ENCODE assay signal across 2 cellular contexts in the genomic region with DNA sequence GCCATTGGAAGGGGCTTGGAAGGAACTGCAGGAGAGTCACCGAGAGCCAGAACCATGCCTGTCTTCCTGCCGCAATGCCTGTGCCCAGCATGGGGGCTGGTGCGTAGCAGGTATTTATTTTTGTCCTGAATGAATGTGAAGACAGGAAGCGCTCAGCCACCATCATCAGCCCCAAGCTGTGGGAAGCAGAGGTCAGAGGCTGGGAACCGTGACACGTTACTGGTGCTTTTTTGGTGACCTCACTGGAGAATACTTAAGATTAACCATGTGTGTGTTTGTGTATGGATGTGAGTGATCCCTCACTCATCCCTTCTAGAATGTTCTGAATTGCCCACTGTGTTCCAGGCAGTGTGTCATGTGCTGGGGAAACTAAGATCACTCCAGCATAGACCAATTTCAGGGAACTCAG.
TF ChIP-seq lines count a peak whose summit lies in the region.

No MANE protein-coding gene starts in this region.

TF ChIP-seq in IMR-90, 13 proteins besides CTCF, POLR2A, EP300 and RAD21 (continued from another document):
- TF ChIP-seq MAFK (IDR thresholded peaks at IDR 0.05; ENCODE audit: low read depth, low read length) (no peak), CEBPB (IDR thresholded peaks at IDR 0.05; ENCODE audit: low read depth, low read length) (no peak), FOS (IDR thresholded peaks at IDR 0.05; ENCODE audit: low read depth, low read length) (no peak), SMC3 (IDR thresholded peaks at IDR 0.05; ENCODE audit: low read depth, low read length) (peak; percentile 1; the same call in 1 of the 2 replicates), CHD1 (IDR thresholded peaks at IDR 0.05; ENCODE audit: low read depth, low read length) (no peak), BHLHE40 (IDR thresholded peaks at IDR 0.05; ENCODE audit: low read depth, low read length) (peak; percentile 79), NFE2L2 (IDR thresholded peaks at IDR 0.05; ENCODE audit: low read depth, low read length) (no peak)
- TF ChIP-seq, protein P1, sequence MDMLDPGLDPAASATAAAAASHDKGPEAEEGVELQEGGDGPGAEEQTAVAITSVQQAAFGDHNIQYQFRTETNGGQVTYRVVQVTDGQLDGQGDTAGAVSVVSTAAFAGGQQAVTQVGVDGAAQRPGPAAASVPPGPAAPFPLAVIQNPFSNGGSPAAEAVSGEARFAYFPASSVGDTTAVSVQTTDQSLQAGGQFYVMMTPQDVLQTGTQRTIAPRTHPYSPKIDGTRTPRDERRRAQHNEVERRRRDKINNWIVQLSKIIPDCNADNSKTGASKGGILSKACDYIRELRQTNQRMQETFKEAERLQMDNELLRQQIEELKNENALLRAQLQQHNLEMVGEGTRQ (IDR thresholded peaks at IDR 0.05; ENCODE audit: low read depth, low read length): peak; percentile 69
- TF ChIP-seq, protein P2, sequence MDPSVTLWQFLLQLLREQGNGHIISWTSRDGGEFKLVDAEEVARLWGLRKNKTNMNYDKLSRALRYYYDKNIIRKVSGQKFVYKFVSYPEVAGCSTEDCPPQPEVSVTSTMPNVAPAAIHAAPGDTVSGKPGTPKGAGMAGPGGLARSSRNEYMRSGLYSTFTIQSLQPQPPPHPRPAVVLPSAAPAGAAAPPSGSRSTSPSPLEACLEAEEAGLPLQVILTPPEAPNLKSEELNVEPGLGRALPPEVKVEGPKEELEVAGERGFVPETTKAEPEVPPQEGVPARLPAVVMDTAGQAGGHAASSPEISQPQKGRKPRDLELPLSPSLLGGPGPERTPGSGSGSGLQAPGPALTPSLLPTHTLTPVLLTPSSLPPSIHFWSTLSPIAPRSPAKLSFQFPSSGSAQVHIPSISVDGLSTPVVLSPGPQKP (IDR thresholded peaks at IDR 0.05; ENCODE audit: borderline replicate concordance, low read depth, low read length): no peak
TF ChIP-seq in IMR-90: peak in this region for 4.

TF ChIP-seq in endothelial cell of umbilical vein, 7 proteins besides CTCF, POLR2A, EP300 and RAD21 (continued from another document):
- TF ChIP-seq JUN (IDR thresholded peaks at IDR 0.05; ENCODE audit: borderline replicate concordance, insufficient read depth, insufficient read length, low read depth) (no peak), EZH2 (IDR thresholded peaks at IDR 0.05; ENCODE audit: borderline replicate concordance, low read depth, low read length, severe bottlenecking) (no peak), GATA2 (IDR thresholded peaks at IDR 0.05; ENCODE audit: insufficient read depth, insufficient read length, low read depth, low read length) (peak; percentile 51), MYC (IDR thresholded peaks at IDR 0.05; ENCODE audit: low read depth, low read length) (no peak)
TF ChIP-seq in endothelial cell of umbilical vein: peak in this region for 3.
